Comparison of ENCODE assay signal across 9 cellular contexts in genomic region chr16:64089697-64090096, GRCh38.
A peak's percentile ranks its signal among the peaks of the same experiment; 100 is the strongest.
DNase-seq lines count a peak whose midpoint lies in the region; ATAC-seq and TF ChIP-seq lines count a peak whose summit lies in the region.
"Had no signal": no experiment of that assay in that cellular context is flagged by ENCODE, and none has a peak within 500 bp of the region (broad histone marks: within the 10 kb centered on the region; RNA-seq: fewer than 3 reads in every experiment).

No MANE protein-coding gene starts in this region.

- no peak overlapping the region for H3K9ac ChIP-seq in colonic mucosa (ENCODE audit: low read depth in 2 of 2, low read length in 2 of 2)

- DNase-seq in NCI-H1105 treated with DMSO at 0.1 percent for 48 hours (lab: John Stamatoyannopoulos, UW) = peak; percentile 12
- DNase-seq in NCI-H1105 (lab: John Stamatoyannopoulos, UW) = no peak
- no peak for DNase-seq in Peyer's patch
- peak in 1 of 2 donors; percentile 38 for DNase-seq in foreskin keratinocyte
- no peak for DNase-seq in gastrocnemius medialis
- no peak for DNase-seq in colonic mucosa
- DNase-seq: activated CD8-positive, alpha-beta memory T cell treated with anti-CD3 and anti-CD28 coated beads, Interleukin-2, amount 10 ng/mL, durations not matched to agents 7 days and 5 days had no signal

- ATAC-seq in foreskin keratinocyte = peak; percentile 37
- no peak for ATAC-seq in gastrocnemius medialis
- ATAC-seq in activated CD4-positive, CD25-positive, alpha-beta regulatory T cell treated with anti-CD3 and anti-CD28 coated beads, Interleukin-2, amount 50 U/mL, for 24 hours = no peak
- ATAC-seq in HG02852 (IDR thresholded peaks at IDR 0.05; ENCODE audit: unreplicated experiment) = no peak
- ATAC-seq: activated CD8-positive, alpha-beta memory T cell treated with anti-CD3 and anti-CD28 coated beads, Interleukin-2, amount 10 ng/mL, durations not matched to agents 7 days and 5 days had no signal

- H3K4me3 ChIP-seq in Peyer's patch = no peak overlapping the region
- no peak overlapping the region for H3K4me3 ChIP-seq in gastrocnemius medialis
- H3K4me3 ChIP-seq in colonic mucosa = no peak overlapping the region

- H3K27ac ChIP-seq in Peyer's patch = no peak overlapping the region
- no peak overlapping the region for H3K27ac ChIP-seq in foreskin keratinocyte
- H3K27ac ChIP-seq in gastrocnemius medialis = no peak overlapping the region
- H3K27ac ChIP-seq in colonic mucosa = no peak overlapping the region

- H3K4me1 ChIP-seq in Peyer's patch (no peaks in the 10 kb centered on the region), foreskin keratinocyte (peaks cover 14% of the 10 kb centered on the region), gastrocnemius medialis (no peaks in the 10 kb centered on the region), colonic mucosa (no peaks in the 10 kb centered on the region)

- H3K27me3 ChIP-seq in Peyer's patch = no peaks in the 10 kb centered on the region
- no peaks in the 10 kb centered on the region for H3K27me3 ChIP-seq in foreskin keratinocyte
- no peaks in the 10 kb centered on the region for H3K27me3 ChIP-seq in gastrocnemius medialis
- H3K27me3 ChIP-seq in colonic mucosa = no peaks in the 10 kb centered on the region

- H3K9me3 ChIP-seq in Peyer's patch = no peaks in the 10 kb centered on the region
- H3K9me3 ChIP-seq in gastrocnemius medialis = no peaks in the 10 kb centered on the region
- H3K9me3 ChIP-seq in colonic mucosa = no peaks in the 10 kb centered on the region

- in situ Hi-C loops in gastrocnemius medialis (cut with MboI; ENCODE audit: low sequenced_read_pairs in 4 of 4) = loop anchor here in 1 of 4 donors (25.0 kb wide), 1 partner anchor 1023 kb away; the partner anchor contains the start of gene CDH11

- intact Hi-C loops in gastrocnemius medialis (cut with DNase I; ENCODE audit: low total_unique reads) = no loop called here
- intact Hi-C loops in colonic mucosa (cut with DNase I) = loop anchor here (10.0 kb wide), 1 partner anchor 365 kb away; no protein-coding TSS in a partner anchor

- H3K36me3 ChIP-seq in Peyer's patch = no peaks in the 10 kb centered on the region
- no peaks in the 10 kb centered on the region for H3K36me3 ChIP-seq in gastrocnemius medialis
- H3K36me3 ChIP-seq in colonic mucosa = no peaks in the 10 kb centered on the region

- TF ChIP-seq CTCF in Peyer's patch (IDR thresholded peaks at IDR 0.05) = peak in 4 of 6 experiments; percentile 21 to 47 (median 34)
- peak; percentile 73 for TF ChIP-seq CTCF in foreskin keratinocyte (conservative IDR thresholded peaks at IDR 0.05)
- peak in 3 of 5 experiments; percentile 24 to 39 (median 25) for TF ChIP-seq CTCF in gastrocnemius medialis (IDR thresholded peaks at IDR 0.05 in 4 of 5, conservative IDR thresholded peaks at IDR 0.05 in 1 of 5)
- TF ChIP-seq CTCF in colonic mucosa (IDR thresholded peaks at IDR 0.05) = no peak

- no peak for TF ChIP-seq POLR2A in Peyer's patch (IDR thresholded peaks at IDR 0.05)
- TF ChIP-seq POLR2A in gastrocnemius medialis (IDR thresholded peaks at IDR 0.05) = no peak
